1 cellular context compared by ENCODE assay signal in the genomic region with DNA sequence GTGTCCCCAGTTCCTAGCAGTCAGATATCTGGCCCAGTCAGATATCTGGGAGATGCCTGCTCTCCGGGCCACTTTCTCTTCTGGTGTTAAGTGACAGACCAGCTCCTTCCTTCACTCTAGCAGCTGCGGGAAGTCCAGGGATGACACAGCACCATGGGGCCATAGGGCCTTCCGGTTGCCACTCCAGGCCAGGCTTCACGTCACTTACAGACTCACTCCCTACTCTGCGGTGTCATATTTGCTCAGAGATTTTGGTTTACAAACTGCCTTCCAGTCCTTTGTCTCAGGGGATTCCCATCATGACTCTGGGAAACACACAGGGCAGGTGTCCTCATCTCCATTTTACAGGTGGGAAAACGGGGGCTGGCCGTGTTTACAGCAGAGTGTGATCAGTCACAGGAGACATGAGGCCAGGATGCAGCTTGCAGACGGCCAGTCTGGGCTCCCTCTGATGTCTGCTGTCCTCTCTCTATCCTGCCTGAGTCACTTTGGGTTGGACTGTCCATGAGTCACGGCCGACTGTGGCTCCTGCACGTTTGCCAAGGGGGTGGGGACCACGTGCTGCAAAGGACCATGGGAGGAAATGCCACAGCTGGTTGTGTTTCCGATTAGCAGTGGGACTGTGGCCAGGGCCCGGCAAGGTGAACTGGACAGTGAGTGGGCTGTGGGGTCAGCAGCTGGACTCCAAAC.
TF ChIP-seq lines count a peak whose summit lies in the region.

No MANE protein-coding gene starts in this region.

TF ChIP-seq in K562, 482 proteins besides CTCF, POLR2A, EP300 and RAD21 (continued from another document and continues in another):
- TF ChIP-seq, protein P1, sequence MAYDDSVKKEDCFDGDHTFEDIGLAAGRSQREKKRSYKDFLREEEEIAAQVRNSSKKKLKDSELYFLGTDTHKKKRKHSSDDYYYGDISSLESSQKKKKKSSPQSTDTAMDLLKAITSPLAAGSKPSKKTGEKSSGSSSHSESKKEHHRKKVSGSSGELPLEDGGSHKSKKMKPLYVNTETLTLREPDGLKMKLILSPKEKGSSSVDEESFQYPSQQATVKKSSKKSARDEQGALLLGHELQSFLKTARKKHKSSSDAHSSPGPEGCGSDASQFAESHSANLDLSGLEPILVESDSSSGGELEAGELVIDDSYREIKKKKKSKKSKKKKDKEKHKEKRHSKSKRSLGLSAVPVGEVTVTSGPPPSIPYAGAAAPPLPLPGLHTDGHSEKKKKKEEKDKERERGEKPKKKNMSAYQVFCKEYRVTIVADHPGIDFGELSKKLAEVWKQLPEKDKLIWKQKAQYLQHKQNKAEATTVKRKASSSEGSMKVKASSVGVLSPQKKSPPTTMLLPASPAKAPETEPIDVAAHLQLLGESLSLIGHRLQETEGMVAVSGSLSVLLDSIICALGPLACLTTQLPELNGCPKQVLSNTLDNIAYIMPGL (CRISPR knock-in tag; IDR thresholded peaks at IDR 0.05) = no peak
- no peak for TF ChIP-seq NR4A1 (CRISPR knock-in tag; IDR thresholded peaks at IDR 0.05)
- peak; percentile 54; the same call in 1 of the 2 replicates for TF ChIP-seq NR4A1 (tag; IDR thresholded peaks at IDR 0.05)
- TF ChIP-seq NBN (IDR thresholded peaks at IDR 0.05; ENCODE audit: low read depth) = no peak
- TF ChIP-seq ZNF644 (tag; IDR thresholded peaks at IDR 0.05; ENCODE audit: low read depth) = no peak
- TF ChIP-seq SUPT5H (IDR thresholded peaks at IDR 0.05) = peak; percentile 46; the same call in 1 of the 2 replicates
- peak; percentile 92 for TF ChIP-seq TAF9B (IDR thresholded peaks at IDR 0.05; ENCODE audit: partially characterized antibody)
- no peak for TF ChIP-seq YBX1 (IDR thresholded peaks at IDR 0.05)
- TF ChIP-seq NFRKB (IDR thresholded peaks at IDR 0.05; ENCODE audit: low read depth) = peak; percentile 55
- TF ChIP-seq MAFK (IDR thresholded peaks at IDR 0.05; ENCODE audit: low read length) = peak; percentile 67
- peak; percentile 74 for TF ChIP-seq ARID1B (IDR thresholded peaks at IDR 0.05)
- peak; percentile 79 for TF ChIP-seq CREM (IDR thresholded peaks at IDR 0.05; ENCODE audit: low read depth)
- TF ChIP-seq NCOA1 (IDR thresholded peaks at IDR 0.05; ENCODE audit: low read depth) = peak; percentile 48; the same call in 1 of the 2 replicates
- 0 out of 2 replicates have a peak, but pooled peaks have one; percentile 15 for TF ChIP-seq EGR1 (conservative IDR thresholded peaks at IDR 0.05)
- TF ChIP-seq, protein P2, sequence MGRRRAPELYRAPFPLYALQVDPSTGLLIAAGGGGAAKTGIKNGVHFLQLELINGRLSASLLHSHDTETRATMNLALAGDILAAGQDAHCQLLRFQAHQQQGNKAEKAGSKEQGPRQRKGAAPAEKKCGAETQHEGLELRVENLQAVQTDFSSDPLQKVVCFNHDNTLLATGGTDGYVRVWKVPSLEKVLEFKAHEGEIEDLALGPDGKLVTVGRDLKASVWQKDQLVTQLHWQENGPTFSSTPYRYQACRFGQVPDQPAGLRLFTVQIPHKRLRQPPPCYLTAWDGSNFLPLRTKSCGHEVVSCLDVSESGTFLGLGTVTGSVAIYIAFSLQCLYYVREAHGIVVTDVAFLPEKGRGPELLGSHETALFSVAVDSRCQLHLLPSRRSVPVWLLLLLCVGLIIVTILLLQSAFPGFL (CRISPR knock-in tag; IDR thresholded peaks at IDR 0.05) = no peak
- TF ChIP-seq FOS (IDR thresholded peaks at IDR 0.05; ENCODE audit: extremely low read depth, insufficient read length) = peak; percentile 20
- TF ChIP-seq FOSL1 (tag; conservative IDR thresholded peaks at IDR 0.05) = peak; percentile 96
- TF ChIP-seq HIVEP1 (CRISPR knock-in tag; IDR thresholded peaks at IDR 0.05) = no peak
- TF ChIP-seq, protein P3, sequence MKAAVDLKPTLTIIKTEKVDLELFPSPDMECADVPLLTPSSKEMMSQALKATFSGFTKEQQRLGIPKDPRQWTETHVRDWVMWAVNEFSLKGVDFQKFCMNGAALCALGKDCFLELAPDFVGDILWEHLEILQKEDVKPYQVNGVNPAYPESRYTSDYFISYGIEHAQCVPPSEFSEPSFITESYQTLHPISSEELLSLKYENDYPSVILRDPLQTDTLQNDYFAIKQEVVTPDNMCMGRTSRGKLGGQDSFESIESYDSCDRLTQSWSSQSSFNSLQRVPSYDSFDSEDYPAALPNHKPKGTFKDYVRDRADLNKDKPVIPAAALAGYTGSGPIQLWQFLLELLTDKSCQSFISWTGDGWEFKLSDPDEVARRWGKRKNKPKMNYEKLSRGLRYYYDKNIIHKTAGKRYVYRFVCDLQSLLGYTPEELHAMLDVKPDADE (conservative IDR thresholded peaks at IDR 0.05; ENCODE audit: control insufficient read depth, low read depth, low read length) = no peak
- no peak for TF ChIP-seq ZNF586 (CRISPR knock-in tag; conservative IDR thresholded peaks at IDR 0.05)
- peak; percentile 75 for TF ChIP-seq NCOR1 (IDR thresholded peaks at IDR 0.05)
- TF ChIP-seq, protein P4, sequence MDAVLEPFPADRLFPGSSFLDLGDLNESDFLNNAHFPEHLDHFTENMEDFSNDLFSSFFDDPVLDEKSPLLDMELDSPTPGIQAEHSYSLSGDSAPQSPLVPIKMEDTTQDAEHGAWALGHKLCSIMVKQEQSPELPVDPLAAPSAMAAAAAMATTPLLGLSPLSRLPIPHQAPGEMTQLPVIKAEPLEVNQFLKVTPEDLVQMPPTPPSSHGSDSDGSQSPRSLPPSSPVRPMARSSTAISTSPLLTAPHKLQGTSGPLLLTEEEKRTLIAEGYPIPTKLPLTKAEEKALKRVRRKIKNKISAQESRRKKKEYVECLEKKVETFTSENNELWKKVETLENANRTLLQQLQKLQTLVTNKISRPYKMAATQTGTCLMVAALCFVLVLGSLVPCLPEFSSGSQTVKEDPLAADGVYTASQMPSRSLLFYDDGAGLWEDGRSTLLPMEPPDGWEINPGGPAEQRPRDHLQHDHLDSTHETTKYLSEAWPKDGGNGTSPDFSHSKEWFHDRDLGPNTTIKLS (IDR thresholded peaks at IDR 0.05; ENCODE audit: borderline replicate concordance, low read depth) = peak; percentile 60; the same call in 1 of the 2 replicates
- no peak for TF ChIP-seq PML (IDR thresholded peaks at IDR 0.05; ENCODE audit: low read length)
- peak; percentile 62 for TF ChIP-seq POLR2G (IDR thresholded peaks at IDR 0.05; ENCODE audit: low read depth, low read length)
- peak; percentile 57 for TF ChIP-seq RAD51 (IDR thresholded peaks at IDR 0.05; ENCODE audit: borderline replicate concordance, low read depth)
- peak; percentile 69 for TF ChIP-seq DACH1 (IDR thresholded peaks at IDR 0.05; ENCODE audit: partially characterized antibody)
- TF ChIP-seq DIDO1 (tag; IDR thresholded peaks at IDR 0.05; ENCODE audit: low read depth) = no peak
- TF ChIP-seq SPI1 (IDR thresholded peaks at IDR 0.05; ENCODE audit: borderline replicate concordance, low read depth, low read length) = no peak
- TF ChIP-seq SIN3A (IDR thresholded peaks at IDR 0.05; ENCODE audit: borderline replicate concordance in 2 of 2, control insufficient read depth in 1 of 2, low read depth in 2 of 2, low read length in 2 of 2) = 0 out of 4 replicates have a peak, but pooled peaks of 1 of the 2 experiments have one; percentile 42
- TF ChIP-seq CXXC5 (CRISPR knock-in tag; IDR thresholded peaks at IDR 0.05) = peak; percentile 36
- peak; percentile 63 for TF ChIP-seq RBBP5 (IDR thresholded peaks at IDR 0.05; ENCODE audit: borderline replicate concordance, insufficient read depth, low read length, poor library complexity, severe bottlenecking)
- TF ChIP-seq ZC3H11A (IDR thresholded peaks at IDR 0.05; ENCODE audit: low read depth, low read length) = no peak
- TF ChIP-seq NRF1 (conservative IDR thresholded peaks at IDR 0.05 in 1 of 2, IDR thresholded peaks at IDR 0.05 in 1 of 2) = peak in 1 of 2 experiments; percentile 20; a peak in 1 of 4 replicates
- no peak for TF ChIP-seq ZNF717 (CRISPR knock-in tag; IDR thresholded peaks at IDR 0.05)
- no peak for TF ChIP-seq U2AF1 (optimal IDR thresholded peaks at IDR 0.05; ENCODE audit: low read depth, low read length)
- TF ChIP-seq, protein P5, sequence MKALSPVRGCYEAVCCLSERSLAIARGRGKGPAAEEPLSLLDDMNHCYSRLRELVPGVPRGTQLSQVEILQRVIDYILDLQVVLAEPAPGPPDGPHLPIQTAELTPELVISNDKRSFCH (CRISPR knock-in tag; IDR thresholded peaks at IDR 0.05) = no peak
- TF ChIP-seq, protein P5 (tag; IDR thresholded peaks at IDR 0.05) = peak; percentile 52; the same call in 1 of the 2 replicates
- TF ChIP-seq FOXK2 (conservative IDR thresholded peaks at IDR 0.05 in 1 of 2, IDR thresholded peaks at IDR 0.05 in 1 of 2; ENCODE audit: low read depth in 2 of 2) = peak; percentile 57 to 65; a peak in 3 of 4 replicates
- peak; percentile 88 for TF ChIP-seq C11orf30 (IDR thresholded peaks at IDR 0.05; ENCODE audit: low read depth)
- no peak for TF ChIP-seq ZNF384 (IDR thresholded peaks at IDR 0.05; ENCODE audit: low read depth, low read length)
- TF ChIP-seq JUN (IDR thresholded peaks at IDR 0.05; ENCODE audit: borderline replicate concordance, low read depth, low read length) = peak; percentile 84
- TF ChIP-seq JUN (CRISPR knock-in tag; IDR thresholded peaks at IDR 0.05; ENCODE audit: borderline replicate concordance) = 0 out of 2 replicates have a peak, but pooled peaks have one; percentile 58
- peak; percentile 60; the same call in 1 of the 2 replicates for TF ChIP-seq L3MBTL2 (IDR thresholded peaks at IDR 0.05)
- no peak for TF ChIP-seq HNRNPL (IDR thresholded peaks at IDR 0.05; ENCODE audit: low read depth, low read length)
- no peak; the same call in 1 of the 2 replicates for TF ChIP-seq CREB1 (IDR thresholded peaks at IDR 0.05)
- TF ChIP-seq CREB1 (CRISPR knock-in tag; IDR thresholded peaks at IDR 0.05) = peak; percentile 73; the same call in 1 of the 2 replicates
- no peak for TF ChIP-seq BDP1 (IDR thresholded peaks at IDR 0.05; ENCODE audit: insufficient read depth, insufficient read length)
- TF ChIP-seq, protein P6, sequence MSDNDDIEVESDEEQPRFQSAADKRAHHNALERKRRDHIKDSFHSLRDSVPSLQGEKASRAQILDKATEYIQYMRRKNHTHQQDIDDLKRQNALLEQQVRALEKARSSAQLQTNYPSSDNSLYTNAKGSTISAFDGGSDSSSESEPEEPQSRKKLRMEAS (CRISPR knock-in tag; IDR thresholded peaks at IDR 0.05) = peak; percentile 94
- TF ChIP-seq, protein P7, sequence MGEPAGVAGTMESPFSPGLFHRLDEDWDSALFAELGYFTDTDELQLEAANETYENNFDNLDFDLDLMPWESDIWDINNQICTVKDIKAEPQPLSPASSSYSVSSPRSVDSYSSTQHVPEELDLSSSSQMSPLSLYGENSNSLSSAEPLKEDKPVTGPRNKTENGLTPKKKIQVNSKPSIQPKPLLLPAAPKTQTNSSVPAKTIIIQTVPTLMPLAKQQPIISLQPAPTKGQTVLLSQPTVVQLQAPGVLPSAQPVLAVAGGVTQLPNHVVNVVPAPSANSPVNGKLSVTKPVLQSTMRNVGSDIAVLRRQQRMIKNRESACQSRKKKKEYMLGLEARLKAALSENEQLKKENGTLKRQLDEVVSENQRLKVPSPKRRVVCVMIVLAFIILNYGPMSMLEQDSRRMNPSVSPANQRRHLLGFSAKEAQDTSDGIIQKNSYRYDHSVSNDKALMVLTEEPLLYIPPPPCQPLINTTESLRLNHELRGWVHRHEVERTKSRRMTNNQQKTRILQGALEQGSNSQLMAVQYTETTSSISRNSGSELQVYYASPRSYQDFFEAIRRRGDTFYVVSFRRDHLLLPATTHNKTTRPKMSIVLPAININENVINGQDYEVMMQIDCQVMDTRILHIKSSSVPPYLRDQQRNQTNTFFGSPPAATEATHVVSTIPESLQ (CRISPR knock-in tag; IDR thresholded peaks at IDR 0.05) = 0 out of 2 replicates have a peak, but pooled peaks have one; percentile 60
- TF ChIP-seq, protein P8, sequence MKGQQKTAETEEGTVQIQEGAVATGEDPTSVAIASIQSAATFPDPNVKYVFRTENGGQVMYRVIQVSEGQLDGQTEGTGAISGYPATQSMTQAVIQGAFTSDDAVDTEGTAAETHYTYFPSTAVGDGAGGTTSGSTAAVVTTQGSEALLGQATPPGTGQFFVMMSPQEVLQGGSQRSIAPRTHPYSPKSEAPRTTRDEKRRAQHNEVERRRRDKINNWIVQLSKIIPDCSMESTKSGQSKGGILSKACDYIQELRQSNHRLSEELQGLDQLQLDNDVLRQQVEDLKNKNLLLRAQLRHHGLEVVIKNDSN (CRISPR knock-in tag; IDR thresholded peaks at IDR 0.05) = peak; percentile 94
- peak; percentile 83 for TF ChIP-seq LEF1 (IDR thresholded peaks at IDR 0.05)
- TF ChIP-seq ELF1 (tag; IDR thresholded peaks at IDR 0.05) = peak; percentile 33; the same call in 1 of the 2 replicates
- peak; percentile 80 for TF ChIP-seq ZNF316 (IDR thresholded peaks at IDR 0.05)
- TF ChIP-seq, protein P9, sequence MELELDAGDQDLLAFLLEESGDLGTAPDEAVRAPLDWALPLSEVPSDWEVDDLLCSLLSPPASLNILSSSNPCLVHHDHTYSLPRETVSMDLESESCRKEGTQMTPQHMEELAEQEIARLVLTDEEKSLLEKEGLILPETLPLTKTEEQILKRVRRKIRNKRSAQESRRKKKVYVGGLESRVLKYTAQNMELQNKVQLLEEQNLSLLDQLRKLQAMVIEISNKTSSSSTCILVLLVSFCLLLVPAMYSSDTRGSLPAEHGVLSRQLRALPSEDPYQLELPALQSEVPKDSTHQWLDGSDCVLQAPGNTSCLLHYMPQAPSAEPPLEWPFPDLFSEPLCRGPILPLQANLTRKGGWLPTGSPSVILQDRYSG (tag; conservative IDR thresholded peaks at IDR 0.05; ENCODE audit: low read depth) = peak; percentile 46; the same call in 1 of the 2 replicates
- no peak for TF ChIP-seq NR2C2 (CRISPR knock-in tag; IDR thresholded peaks at IDR 0.05)
- TF ChIP-seq NR2C2 (tag; IDR thresholded peaks at IDR 0.05) = peak; percentile 70
- TF ChIP-seq MYC (IDR thresholded peaks at IDR 0.05; ENCODE audit: low read depth, low read length) = peak; percentile 72
- no peak for TF ChIP-seq MYC (CRISPR knock-in tag; IDR thresholded peaks at IDR 0.05; ENCODE audit: borderline replicate concordance, low read depth)
- TF ChIP-seq KLF10 (CRISPR knock-in tag; IDR thresholded peaks at IDR 0.05) = no peak
- TF ChIP-seq ZNF584 (CRISPR knock-in tag; IDR thresholded peaks at IDR 0.05; ENCODE audit: low read depth) = peak; percentile 60; the same call in 1 of the 2 replicates
- peak; percentile 20; the same call in 1 of the 2 replicates for TF ChIP-seq ZNF197 (CRISPR knock-in tag; IDR thresholded peaks at IDR 0.05; ENCODE audit: low read depth)
- TF ChIP-seq, protein P10, sequence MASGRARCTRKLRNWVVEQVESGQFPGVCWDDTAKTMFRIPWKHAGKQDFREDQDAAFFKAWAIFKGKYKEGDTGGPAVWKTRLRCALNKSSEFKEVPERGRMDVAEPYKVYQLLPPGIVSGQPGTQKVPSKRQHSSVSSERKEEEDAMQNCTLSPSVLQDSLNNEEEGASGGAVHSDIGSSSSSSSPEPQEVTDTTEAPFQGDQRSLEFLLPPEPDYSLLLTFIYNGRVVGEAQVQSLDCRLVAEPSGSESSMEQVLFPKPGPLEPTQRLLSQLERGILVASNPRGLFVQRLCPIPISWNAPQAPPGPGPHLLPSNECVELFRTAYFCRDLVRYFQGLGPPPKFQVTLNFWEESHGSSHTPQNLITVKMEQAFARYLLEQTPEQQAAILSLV (tag; IDR thresholded peaks at IDR 0.05) = no peak
- peak; percentile 98 for TF ChIP-seq BHLHE40 (IDR thresholded peaks at IDR 0.05; ENCODE audit: low read length)
- TF ChIP-seq ETV1 (tag; conservative IDR thresholded peaks at IDR 0.05; ENCODE audit: low read depth) = peak; percentile 74
- peak; percentile 84 for TF ChIP-seq NFE2 (IDR thresholded peaks at IDR 0.05; ENCODE audit: low read depth)
- no peak for TF ChIP-seq ZNF76 (CRISPR knock-in tag; IDR thresholded peaks at IDR 0.05; ENCODE audit: borderline replicate concordance)
- TF ChIP-seq ZNF143 (CRISPR knock-in tag; IDR thresholded peaks at IDR 0.05) = peak; percentile 76
